ENCODE assay signal across 1 cellular context in the genomic region with DNA sequence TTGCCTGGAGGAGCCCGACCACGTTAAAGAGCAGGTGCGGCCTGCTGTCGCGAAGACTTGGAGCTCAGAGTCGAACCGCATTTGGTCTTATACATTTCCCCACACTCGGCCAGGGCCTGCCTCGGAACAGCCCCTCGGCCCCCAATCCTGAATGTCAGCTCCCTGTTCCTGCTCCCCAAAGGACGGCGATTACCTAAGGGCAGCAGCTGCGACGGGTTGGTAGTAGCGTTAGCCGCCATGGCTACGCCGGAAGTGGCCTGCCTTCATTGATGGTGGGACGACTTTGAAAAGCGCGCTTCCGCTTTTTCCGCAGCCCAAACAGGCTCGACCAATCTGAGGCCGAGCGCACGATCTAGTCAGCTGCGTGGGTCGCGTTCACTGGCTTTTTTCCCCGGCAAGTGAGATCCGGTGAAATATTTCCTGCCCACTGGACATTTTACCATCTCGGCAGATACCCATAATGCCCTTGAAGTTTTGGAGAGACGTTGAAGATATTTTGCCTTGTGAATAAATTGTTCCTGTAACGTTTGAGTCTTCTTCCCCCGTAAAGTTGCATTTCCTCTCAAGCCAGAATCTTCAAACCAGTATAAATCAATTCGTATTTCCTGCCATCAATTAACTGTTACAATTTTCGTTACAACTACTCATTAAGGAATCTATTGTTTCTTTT.
TF ChIP-seq lines count a peak whose summit lies in the region.

Gene LSM5 (minus strand): TSS at position 254 of the 670 bp plus-strand sequence. CDS start 15 bp downstream, at position 239.

TF ChIP-seq in GM12878, 131 proteins besides CTCF, POLR2A, EP300 and RAD21 (continued from another document and continues in another):
- TF ChIP-seq, protein P1, sequence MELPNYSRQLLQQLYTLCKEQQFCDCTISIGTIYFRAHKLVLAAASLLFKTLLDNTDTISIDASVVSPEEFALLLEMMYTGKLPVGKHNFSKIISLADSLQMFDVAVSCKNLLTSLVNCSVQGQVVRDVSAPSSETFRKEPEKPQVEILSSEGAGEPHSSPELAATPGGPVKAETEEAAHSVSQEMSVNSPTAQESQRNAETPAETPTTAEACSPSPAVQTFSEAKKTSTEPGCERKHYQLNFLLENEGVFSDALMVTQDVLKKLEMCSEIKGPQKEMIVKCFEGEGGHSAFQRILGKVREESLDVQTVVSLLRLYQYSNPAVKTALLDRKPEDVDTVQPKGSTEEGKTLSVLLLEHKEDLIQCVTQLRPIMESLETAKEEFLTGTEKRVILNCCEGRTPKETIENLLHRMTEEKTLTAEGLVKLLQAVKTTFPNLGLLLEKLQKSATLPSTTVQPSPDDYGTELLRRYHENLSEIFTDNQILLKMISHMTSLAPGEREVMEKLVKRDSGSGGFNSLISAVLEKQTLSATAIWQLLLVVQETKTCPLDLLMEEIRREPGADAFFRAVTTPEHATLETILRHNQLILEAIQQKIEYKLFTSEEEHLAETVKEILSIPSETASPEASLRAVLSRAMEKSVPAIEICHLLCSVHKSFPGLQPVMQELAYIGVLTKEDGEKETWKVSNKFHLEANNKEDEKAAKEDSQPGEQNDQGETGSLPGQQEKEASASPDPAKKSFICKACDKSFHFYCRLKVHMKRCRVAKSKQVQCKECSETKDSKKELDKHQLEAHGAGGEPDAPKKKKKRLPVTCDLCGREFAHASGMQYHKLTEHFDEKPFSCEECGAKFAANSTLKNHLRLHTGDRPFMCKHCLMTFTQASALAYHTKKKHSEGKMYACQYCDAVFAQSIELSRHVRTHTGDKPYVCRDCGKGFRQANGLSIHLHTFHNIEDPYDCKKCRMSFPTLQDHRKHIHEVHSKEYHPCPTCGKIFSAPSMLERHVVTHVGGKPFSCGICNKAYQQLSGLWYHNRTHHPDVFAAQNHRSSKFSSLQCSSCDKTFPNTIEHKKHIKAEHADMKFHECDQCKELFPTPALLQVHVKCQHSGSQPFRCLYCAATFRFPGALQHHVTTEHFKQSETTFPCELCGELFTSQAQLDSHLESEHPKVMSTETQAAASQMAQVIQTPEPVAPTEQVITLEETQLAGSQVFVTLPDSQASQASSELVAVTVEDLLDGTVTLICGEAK (IDR thresholded peaks at IDR 0.05; ENCODE audit: borderline replicate concordance): peak; percentile 99
- TF ChIP-seq, protein P2, sequence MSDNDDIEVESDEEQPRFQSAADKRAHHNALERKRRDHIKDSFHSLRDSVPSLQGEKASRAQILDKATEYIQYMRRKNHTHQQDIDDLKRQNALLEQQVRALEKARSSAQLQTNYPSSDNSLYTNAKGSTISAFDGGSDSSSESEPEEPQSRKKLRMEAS (IDR thresholded peaks at IDR 0.05; ENCODE audit: low read depth, low read length): peak; percentile 84
- TF ChIP-seq PAX5 (IDR thresholded peaks at IDR 0.05; ENCODE audit: borderline replicate concordance, low read depth, low read length): peak; percentile 53; the same call in 1 of the 2 replicates
- peak; percentile 37 for TF ChIP-seq EED (IDR thresholded peaks at IDR 0.05; ENCODE audit: low read depth)
- peak; percentile 85 for TF ChIP-seq HCFC1 (IDR thresholded peaks at IDR 0.05; ENCODE audit: low read length)
- TF ChIP-seq RAD51 (IDR thresholded peaks at IDR 0.05): peak; percentile 62
- TF ChIP-seq, protein P3, sequence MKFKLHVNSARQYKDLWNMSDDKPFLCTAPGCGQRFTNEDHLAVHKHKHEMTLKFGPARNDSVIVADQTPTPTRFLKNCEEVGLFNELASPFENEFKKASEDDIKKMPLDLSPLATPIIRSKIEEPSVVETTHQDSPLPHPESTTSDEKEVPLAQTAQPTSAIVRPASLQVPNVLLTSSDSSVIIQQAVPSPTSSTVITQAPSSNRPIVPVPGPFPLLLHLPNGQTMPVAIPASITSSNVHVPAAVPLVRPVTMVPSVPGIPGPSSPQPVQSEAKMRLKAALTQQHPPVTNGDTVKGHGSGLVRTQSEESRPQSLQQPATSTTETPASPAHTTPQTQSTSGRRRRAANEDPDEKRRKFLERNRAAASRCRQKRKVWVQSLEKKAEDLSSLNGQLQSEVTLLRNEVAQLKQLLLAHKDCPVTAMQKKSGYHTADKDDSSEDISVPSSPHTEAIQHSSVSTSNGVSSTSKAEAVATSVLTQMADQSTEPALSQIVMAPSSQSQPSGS (IDR thresholded peaks at IDR 0.05; ENCODE audit: low read length): no peak
- no peak; the same call in 1 of the 2 replicates for TF ChIP-seq GATAD2B (conservative IDR thresholded peaks at IDR 0.05; ENCODE audit: low read depth)
- TF ChIP-seq NR2F1 (conservative IDR thresholded peaks at IDR 0.05): 0 out of 2 replicates have a peak, but pooled peaks have one; percentile 16
- TF ChIP-seq RCOR1 (conservative IDR thresholded peaks at IDR 0.05; ENCODE audit: low read depth, low read length): 0 out of 2 replicates have a peak, but pooled peaks have one; percentile 66
- no peak for TF ChIP-seq SMAD5 (IDR thresholded peaks at IDR 0.05; ENCODE audit: low read depth)
- TF ChIP-seq MTA2 (IDR thresholded peaks at IDR 0.05; ENCODE audit: low read depth): peak; percentile 20; the same call in 1 of the 2 replicates
- no peak for TF ChIP-seq PAX8 (IDR thresholded peaks at IDR 0.05)
- no peak for TF ChIP-seq CHD4 (IDR thresholded peaks at IDR 0.05)
- no peak for TF ChIP-seq IRF5 (IDR thresholded peaks at IDR 0.05; ENCODE audit: borderline replicate concordance)
- 0 out of 2 replicates have a peak, but pooled peaks have one; percentile 19 for TF ChIP-seq HDGF (IDR thresholded peaks at IDR 0.05)
- peak; percentile 26; the same call in 1 of the 2 replicates for TF ChIP-seq WRNIP1 (IDR thresholded peaks at IDR 0.05; ENCODE audit: borderline replicate concordance, low read depth, low read length)
- TF ChIP-seq CREB1 (IDR thresholded peaks at IDR 0.05; ENCODE audit: low read depth): peak; percentile 81
- no peak for TF ChIP-seq SMAD1 (IDR thresholded peaks at IDR 0.05; ENCODE audit: low read depth, partially characterized antibody)
- no peak for TF ChIP-seq ZNF217 (IDR thresholded peaks at IDR 0.05)
- TF ChIP-seq PML (IDR thresholded peaks at IDR 0.05; ENCODE audit: low read length): peak; percentile 76; the same call in 1 of the 2 replicates
- TF ChIP-seq, protein P4, sequence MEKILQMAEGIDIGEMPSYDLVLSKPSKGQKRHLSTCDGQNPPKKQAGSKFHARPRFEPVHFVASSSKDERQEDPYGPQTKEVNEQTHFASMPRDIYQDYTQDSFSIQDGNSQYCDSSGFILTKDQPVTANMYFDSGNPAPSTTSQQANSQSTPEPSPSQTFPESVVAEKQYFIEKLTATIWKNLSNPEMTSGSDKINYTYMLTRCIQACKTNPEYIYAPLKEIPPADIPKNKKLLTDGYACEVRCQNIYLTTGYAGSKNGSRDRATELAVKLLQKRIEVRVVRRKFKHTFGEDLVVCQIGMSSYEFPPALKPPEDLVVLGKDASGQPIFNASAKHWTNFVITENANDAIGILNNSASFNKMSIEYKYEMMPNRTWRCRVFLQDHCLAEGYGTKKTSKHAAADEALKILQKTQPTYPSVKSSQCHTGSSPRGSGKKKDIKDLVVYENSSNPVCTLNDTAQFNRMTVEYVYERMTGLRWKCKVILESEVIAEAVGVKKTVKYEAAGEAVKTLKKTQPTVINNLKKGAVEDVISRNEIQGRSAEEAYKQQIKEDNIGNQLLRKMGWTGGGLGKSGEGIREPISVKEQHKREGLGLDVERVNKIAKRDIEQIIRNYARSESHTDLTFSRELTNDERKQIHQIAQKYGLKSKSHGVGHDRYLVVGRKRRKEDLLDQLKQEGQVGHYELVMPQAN (conservative IDR thresholded peaks at IDR 0.05): peak; percentile 98
- TF ChIP-seq, protein P5, sequence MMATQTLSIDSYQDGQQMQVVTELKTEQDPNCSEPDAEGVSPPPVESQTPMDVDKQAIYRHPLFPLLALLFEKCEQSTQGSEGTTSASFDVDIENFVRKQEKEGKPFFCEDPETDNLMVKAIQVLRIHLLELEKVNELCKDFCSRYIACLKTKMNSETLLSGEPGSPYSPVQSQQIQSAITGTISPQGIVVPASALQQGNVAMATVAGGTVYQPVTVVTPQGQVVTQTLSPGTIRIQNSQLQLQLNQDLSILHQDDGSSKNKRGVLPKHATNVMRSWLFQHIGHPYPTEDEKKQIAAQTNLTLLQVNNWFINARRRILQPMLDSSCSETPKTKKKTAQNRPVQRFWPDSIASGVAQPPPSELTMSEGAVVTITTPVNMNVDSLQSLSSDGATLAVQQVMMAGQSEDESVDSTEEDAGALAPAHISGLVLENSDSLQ (IDR thresholded peaks at IDR 0.05): peak; percentile 56; the same call in 1 of the 2 replicates
- TF ChIP-seq FOXK2 (IDR thresholded peaks at IDR 0.05): no peak
- TF ChIP-seq TBL1XR1 (IDR thresholded peaks at IDR 0.05; ENCODE audit: low read depth, low read length): no peak
- peak; percentile 87 for TF ChIP-seq POLR2AphosphoS5 (IDR thresholded peaks at IDR 0.05; ENCODE audit: low read length)
- TF ChIP-seq IKZF1 (conservative IDR thresholded peaks at IDR 0.05): peak; percentile 85
- TF ChIP-seq, protein P6, sequence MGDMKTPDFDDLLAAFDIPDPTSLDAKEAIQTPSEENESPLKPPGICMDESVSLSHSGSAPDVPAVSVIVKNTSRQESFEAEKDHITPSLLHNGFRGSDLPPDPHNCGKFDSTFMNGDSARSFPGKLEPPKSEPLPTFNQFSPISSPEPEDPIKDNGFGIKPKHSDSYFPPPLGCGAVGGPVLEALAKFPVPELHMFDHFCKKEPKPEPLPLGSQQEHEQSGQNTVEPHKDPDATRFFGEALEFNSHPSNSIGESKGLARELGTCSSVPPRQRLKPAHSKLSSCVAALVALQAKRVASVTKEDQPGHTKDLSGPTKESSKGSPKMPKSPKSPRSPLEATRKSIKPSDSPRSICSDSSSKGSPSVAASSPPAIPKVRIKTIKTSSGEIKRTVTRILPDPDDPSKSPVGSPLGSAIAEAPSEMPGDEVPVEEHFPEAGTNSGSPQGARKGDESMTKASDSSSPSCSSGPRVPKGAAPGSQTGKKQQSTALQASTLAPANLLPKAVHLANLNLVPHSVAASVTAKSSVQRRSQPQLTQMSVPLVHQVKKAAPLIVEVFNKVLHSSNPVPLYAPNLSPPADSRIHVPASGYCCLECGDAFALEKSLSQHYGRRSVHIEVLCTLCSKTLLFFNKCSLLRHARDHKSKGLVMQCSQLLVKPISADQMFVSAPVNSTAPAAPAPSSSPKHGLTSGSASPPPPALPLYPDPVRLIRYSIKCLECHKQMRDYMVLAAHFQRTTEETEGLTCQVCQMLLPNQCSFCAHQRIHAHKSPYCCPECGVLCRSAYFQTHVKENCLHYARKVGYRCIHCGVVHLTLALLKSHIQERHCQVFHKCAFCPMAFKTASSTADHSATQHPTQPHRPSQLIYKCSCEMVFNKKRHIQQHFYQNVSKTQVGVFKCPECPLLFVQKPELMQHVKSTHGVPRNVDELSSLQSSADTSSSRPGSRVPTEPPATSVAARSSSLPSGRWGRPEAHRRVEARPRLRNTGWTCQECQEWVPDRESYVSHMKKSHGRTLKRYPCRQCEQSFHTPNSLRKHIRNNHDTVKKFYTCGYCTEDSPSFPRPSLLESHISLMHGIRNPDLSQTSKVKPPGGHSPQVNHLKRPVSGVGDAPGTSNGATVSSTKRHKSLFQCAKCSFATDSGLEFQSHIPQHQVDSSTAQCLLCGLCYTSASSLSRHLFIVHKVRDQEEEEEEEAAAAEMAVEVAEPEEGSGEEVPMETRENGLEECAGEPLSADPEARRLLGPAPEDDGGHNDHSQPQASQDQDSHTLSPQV (IDR thresholded peaks at IDR 0.05): no peak
- TF ChIP-seq SRF (IDR thresholded peaks at IDR 0.05; ENCODE audit: low read depth in 2 of 2, low read length in 2 of 2): peak; percentile 81 to 98
- no peak for TF ChIP-seq IRF3 (IDR thresholded peaks at IDR 0.05)
- TF ChIP-seq ZNF24 (IDR thresholded peaks at IDR 0.05): peak; percentile 50; the same call in 1 of the 2 replicates
- peak; percentile 58; the same call in 1 of the 2 replicates for TF ChIP-seq NR2C1 (IDR thresholded peaks at IDR 0.05)
- peak; percentile 88 for TF ChIP-seq TAF1 (IDR thresholded peaks at IDR 0.05; ENCODE audit: borderline replicate concordance, low read depth, low read length)
- peak; percentile 65 for TF ChIP-seq CEBPZ (IDR thresholded peaks at IDR 0.05; ENCODE audit: low read depth, low read length)
- peak; percentile 77; the same call in 1 of the 2 replicates for TF ChIP-seq CBFB (IDR thresholded peaks at IDR 0.05; ENCODE audit: low read depth)
